Comparison of ENCODE assay signal across 16 cellular contexts in genomic region chr10:29140151-29140550, GRCh38.
DNase-seq lines count a peak whose midpoint lies in the region; ATAC-seq, FAIRE-seq and TF ChIP-seq lines count a peak whose summit lies in the region.
"Had no signal": no experiment of that assay in that cellular context is flagged by ENCODE, and none has a peak within 500 bp of the region (broad histone marks: within the 10 kb centered on the region; RNA-seq: fewer than 3 reads in every experiment).

No MANE protein-coding gene starts in this region.

- H3K4me1 ChIP-seq in SK-N-SH (ENCODE audit: control insufficient read depth in 1 of 2, insufficient read depth in 2 of 2, low read depth in 1 of 2, low read length in 1 of 2), result peaks cover 4 to 18% of the 10 kb centered on the region in 2 experiments; a peak in 3 of 4 replicates
- H3K4me1 ChIP-seq in smooth muscle cell (ENCODE audit: low read depth), result peaks cover 39% of the 10 kb centered on the region

- H3K4me3 ChIP-seq in SK-N-SH (ENCODE audit: low read depth in 2 of 2, low read length in 1 of 2) (no peak overlapping the region), smooth muscle cell (no peak overlapping the region)
- H3K4me3 ChIP-seq: GM12878 had no signal

- TF ChIP-seq CTCF in SK-N-SH (IDR thresholded peaks at IDR 0.05) (no peak), smooth muscle cell (IDR thresholded peaks at IDR 0.05; ENCODE audit: borderline replicate concordance, insufficient read depth, poor library complexity, severe bottlenecking) (no peak)

- H3K36me3 ChIP-seq in SK-N-SH (replicated peaks in 1 of 2; ENCODE audit: control insufficient read depth in 1 of 2, insufficient read depth in 2 of 2, low read length in 1 of 2) (no peaks in the 10 kb centered on the region), smooth muscle cell (ENCODE audit: low read depth) (no peaks in the 10 kb centered on the region)

- 88% methylated on average over 1 of the region's 1 CpG for WGBS in SK-N-SH (ENCODE audit: low lambda C conversion rate)
- WGBS in smooth muscle cell (ENCODE audit: low lambda C conversion rate), result 63% methylated on average over 1 of the region's 1 CpG

- 0 out of 2 replicates have a peak overlapping the region, but pooled peaks have one; percentile 8 for H3K4me2 ChIP-seq in SK-N-SH
- H3K4me2 ChIP-seq in smooth muscle cell, result peak overlapping the region; percentile 44

- H2AFZ ChIP-seq in SK-N-SH (ENCODE audit: low read depth) (0 out of 2 replicates have a peak overlapping the region, but pooled peaks have one; percentile 25), smooth muscle cell (ENCODE audit: low read depth) (peak overlapping the region; percentile 8)

- no peaks in the 10 kb centered on the region; the same call in 1 of the 2 replicates for H4K20me1 ChIP-seq in SK-N-SH (ENCODE audit: insufficient read depth)
- H4K20me1 ChIP-seq in smooth muscle cell (ENCODE audit: low read depth), result no peaks in the 10 kb centered on the region

- ATAC-seq in SK-N-SH treated with all-trans-retinoic acid at 6 μM for 48 hours (no peak), HG03159 (IDR thresholded peaks at IDR 0.05; ENCODE audit: unreplicated experiment) (no peak)
- ATAC-seq: GM12878 had no signal

- H3K27me3 ChIP-seq in SK-N-SH (ENCODE audit: insufficient read depth), result no peaks in the 10 kb centered on the region
- no peaks in the 10 kb centered on the region for H3K27me3 ChIP-seq in smooth muscle cell (ENCODE audit: low read depth)

- H3F3A ChIP-seq in SK-N-SH (replicated peaks; ENCODE audit: insufficient read depth) (peaks cover 28% of the 10 kb centered on the region), smooth muscle cell (ENCODE audit: low read depth) (peaks cover 29% of the 10 kb centered on the region)

- DNase-seq in SK-N-SH, result no peak
- peak; percentile 46 for DNase-seq in medulla oblongata (ENCODE audit: extremely low spot score)
- DNase-seq in smooth muscle cell (lab: John Stamatoyannopoulos, UW; ENCODE audit: unreplicated experiment), result no peak
- DNase-seq in SW 1271 (lab: John Stamatoyannopoulos, UW), result no peak
- no peak for DNase-seq in SHP77 (lab: John Stamatoyannopoulos, UW)
- DNase-seq: C1 segment of cervical spinal cord, COR-L47, NCI-H1417 treated with DMSO at 0.1 percent for 48 hours, NCI-H2029, NCI-H510A treated with DMSO at 0.1 percent for 48 hours had no signal

- CTCF ChIA-PET in SK-N-SH (lab: Yijun Ruan, JAX), result interaction anchor here (3.0 kb wide), 1 partner anchor 9 kb away, joined by 8 read pairs; no protein-coding TSS in a partner anchor

- TF ChIP-seq EP300 in SK-N-SH (IDR thresholded peaks at IDR 0.05; ENCODE audit: borderline replicate concordance in 1 of 2, low read depth in 1 of 2, low read length in 1 of 2), result no peak

- H3K9me3 ChIP-seq in SK-N-SH (no peaks in the 10 kb centered on the region), smooth muscle cell (replicated peaks; ENCODE audit: low read depth) (no peaks in the 10 kb centered on the region)

- FAIRE-seq in TTC549 (lab: Jason Lieb, UNC), result peak; percentile 17
- FAIRE-seq: GM12878, GM18507 had no signal

- H3K27ac ChIP-seq in SK-N-SH (ENCODE audit: low read depth in 2 of 2, low read length in 1 of 2) (peak overlapping the region in 1 of 2 experiments; percentile 90; a peak in 2 of 4 replicates), smooth muscle cell (ENCODE audit: low read depth) (peak overlapping the region; percentile 93)
- H3K27ac ChIP-seq: 22Rv1 had no signal

- H3K79me2 ChIP-seq in SK-N-SH (ENCODE audit: insufficient read depth) (no peaks in the 10 kb centered on the region), smooth muscle cell (ENCODE audit: low read depth) (no peaks in the 10 kb centered on the region)

- TF ChIP-seq RAD21 in SK-N-SH (IDR thresholded peaks at IDR 0.05; ENCODE audit: low read length), result no peak

- POLR2A ChIA-PET in SK-N-SH (lab: Yijun Ruan, JAX), result no interaction called here

- H3K9ac ChIP-seq in SK-N-SH, result no peak overlapping the region
- no peak overlapping the region for H3K9ac ChIP-seq in smooth muscle cell (ENCODE audit: low read depth)

- H3K9me2 ChIP-seq in SK-N-SH, result no peaks in the 10 kb centered on the region

TF ChIP-seq in SK-N-SH, 30 proteins besides CTCF, POLR2A, EP300 and RAD21 (continues in another document):
- no peak for TF ChIP-seq CHD2 (IDR thresholded peaks at IDR 0.05; ENCODE audit: low read length, partially characterized antibody)
- TF ChIP-seq ELF1 (IDR thresholded peaks at IDR 0.05), result no peak
- no peak for TF ChIP-seq NRF1 (IDR thresholded peaks at IDR 0.05; ENCODE audit: low read depth, low read length)
- no peak for TF ChIP-seq MXI1 (IDR thresholded peaks at IDR 0.05; ENCODE audit: low read depth, low read length)
- TF ChIP-seq POLR2AphosphoS5 (IDR thresholded peaks at IDR 0.05; ENCODE audit: low read depth, low read length), result no peak
- TF ChIP-seq TAF1 (IDR thresholded peaks at IDR 0.05; ENCODE audit: borderline replicate concordance, low read depth, low read length), result no peak
- no peak for TF ChIP-seq FOXJ3 (CRISPR knock-in tag; IDR thresholded peaks at IDR 0.05)
- no peak for TF ChIP-seq FOXM1 (IDR thresholded peaks at IDR 0.05; ENCODE audit: low read depth)
- TF ChIP-seq ZBTB33 (IDR thresholded peaks at IDR 0.05; ENCODE audit: borderline replicate concordance, low read depth), result no peak
- no peak for TF ChIP-seq RCOR1 (IDR thresholded peaks at IDR 0.05; ENCODE audit: low read length)
- TF ChIP-seq TCF12 (IDR thresholded peaks at IDR 0.05), result no peak

TF ChIP-seq in SK-N-SH treated with all-trans-retinoic acid at 6 μM for 48 hours, 23 proteins besides CTCF, POLR2A, EP300 and RAD21:
- no peak for TF ChIP-seq CSRNP3 (CRISPR knock-in tag; IDR thresholded peaks at IDR 0.05)
- no peak for TF ChIP-seq GLIS3 (CRISPR knock-in tag; IDR thresholded peaks at IDR 0.05)
- no peak for TF ChIP-seq ISL1 (CRISPR knock-in tag; IDR thresholded peaks at IDR 0.05)
